ENCODE assay signal across 8 cellular contexts in the genomic region with DNA sequence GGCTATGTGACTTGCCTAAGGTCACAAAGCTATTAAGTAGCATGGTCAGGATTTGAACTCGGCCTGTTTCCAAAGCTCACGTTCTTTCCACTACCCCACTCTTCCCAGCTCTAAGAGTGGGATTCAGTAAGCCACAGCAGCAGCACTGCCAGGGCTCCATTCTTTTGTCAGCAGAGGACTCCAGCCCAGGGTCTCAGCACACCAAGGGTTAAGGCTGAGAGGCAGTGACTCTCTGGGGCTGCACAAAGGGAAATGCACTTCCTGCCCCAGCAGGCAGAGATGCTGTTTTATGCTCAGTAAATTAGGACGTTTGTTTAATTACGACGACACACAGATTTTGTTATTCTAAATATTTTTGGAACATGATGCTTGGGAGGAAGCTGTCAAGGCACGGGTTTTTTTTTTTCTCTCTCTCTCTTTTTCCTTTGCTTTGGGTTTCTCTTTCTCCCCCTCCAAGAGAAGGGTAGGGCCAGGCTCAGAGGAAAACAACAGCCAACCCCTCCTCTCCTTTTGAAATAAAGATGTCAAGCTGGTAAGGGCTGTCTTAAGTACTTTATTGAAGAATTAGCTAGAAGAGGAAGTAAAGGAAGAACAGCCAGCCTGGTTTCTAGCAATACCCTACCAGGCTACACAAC. TPM values are rescaled to one million over a fixed set of nuclear protein-coding genes. Genes with fewer than 3 reads are reported as not detected.
DNase-seq lines count a peak whose midpoint lies in the region; ATAC-seq and TF ChIP-seq lines count a peak whose summit lies in the region.

No MANE protein-coding gene starts in this region.

- no peak for TF ChIP-seq POLR2A in spleen (IDR thresholded peaks at IDR 0.05)

- TF ChIP-seq CTCF in DOHH2 (IDR thresholded peaks at IDR 0.05; ENCODE audit: low read depth, low read length, poor library complexity, severe bottlenecking) (no peak), spleen (IDR thresholded peaks at IDR 0.05 in 8 of 11, conservative IDR thresholded peaks at IDR 0.05 in 3 of 11) (peak in 4 of 11 experiments; percentile 13 to 38 (median 26))

- peaks cover 84% of the 10 kb centered on the region for H3K79me2 ChIP-seq in DOHH2 (ENCODE audit: control insufficient read depth, low read length)

- H3K4me2 ChIP-seq in DOHH2 (ENCODE audit: low read length) = peak overlapping the region; percentile 97

- H3K4me1 ChIP-seq in DOHH2 (ENCODE audit: control insufficient read depth, low read length) (peaks cover 74% of the 10 kb centered on the region), right cardiac atrium (ENCODE audit: control insufficient read depth, insufficient read depth, low read length) (peaks cover 11% of the 10 kb centered on the region), spleen (peaks cover 60 to 83% (median 76%) of the 10 kb centered on the region in 6 donors)

- peaks cover 4% of the 10 kb centered on the region; the same call in 1 of the 2 replicates for H4K20me1 ChIP-seq in DOHH2 (ENCODE audit: control insufficient read depth, insufficient read depth, low read depth, low read length)

- no peak for ATAC-seq in right cardiac atrium
- no peak for ATAC-seq in HG02642 (IDR thresholded peaks at IDR 0.05; ENCODE audit: poor library complexity, unreplicated experiment)

- intact Hi-C loops in right cardiac atrium (cut with DNase I) = loop anchor here (5.0 to 10.0 kb wide), 7 partner anchors 50 to 87 kb away; no protein-coding TSS in a partner anchor
- intact Hi-C loops in spleen (cut with DNase I; ENCODE audit: low total_unique reads) = loop anchor here (5.0 to 10.0 kb wide), 2 partner anchors 50 to 67 kb away; no protein-coding TSS in a partner anchor

- H3K27me3 ChIP-seq in DOHH2 (ENCODE audit: control insufficient read depth, low read length) (no peaks in the 10 kb centered on the region), MG63 (no peaks in the 10 kb centered on the region), right cardiac atrium (ENCODE audit: control insufficient read depth, insufficient read depth) (no peaks in the 10 kb centered on the region), spleen (replicated peaks in 1 of 7) (no peaks in the 10 kb centered on the region)

- 13% methylated on average over 6 of the region's 6 CpGs for WGBS in right cardiac atrium
- WGBS in spleen, 5 donors = 1 to 7% (median 7%) methylated on average over 6 of the region's 6 CpGs

- peaks cover 30% of the 10 kb centered on the region for H3F3A ChIP-seq in DOHH2 (ENCODE audit: control insufficient read depth, insufficient read depth)

- H3K27ac ChIP-seq in DOHH2 (ENCODE audit: low read depth, low read length) = peak overlapping the region; percentile 91
- H3K27ac ChIP-seq in right cardiac atrium (ENCODE audit: low read length) = peak overlapping the region; percentile 91
- H3K27ac ChIP-seq in spleen = peak overlapping the region; percentile 93 to 100 (median 98)

- H3K9me3 ChIP-seq in DOHH2 (ENCODE audit: control insufficient read depth, insufficient read depth, low read length) (no peaks in the 10 kb centered on the region), MG63 (no peaks in the 10 kb centered on the region), right cardiac atrium (ENCODE audit: control insufficient read depth, low read length) (no peaks in the 10 kb centered on the region), spleen (no peaks in the 10 kb centered on the region)

- H3K4me3 ChIP-seq in DOHH2 (ENCODE audit: low read length) (peak overlapping the region; percentile 85), MG63 (peak overlapping the region; percentile 90), right cardiac atrium (ENCODE audit: low read length) (peak overlapping the region; percentile 89), spleen (peak overlapping the region; percentile 73 to 100 (median 92))

- H3K36me3 ChIP-seq in DOHH2 (ENCODE audit: control insufficient read depth, low read length) (peaks cover 50% of the 10 kb centered on the region), MG63 (peaks cover 71% of the 10 kb centered on the region), spleen (peaks cover 0 to 45% (median under 1%) of the 10 kb centered on the region in 6 donors)

- no peaks in the 10 kb centered on the region for H3K9me2 ChIP-seq in DOHH2 (replicated peaks; ENCODE audit: control insufficient read depth, low read length)

- DNase-seq in MG63 = no peak
- peak; percentile 46 for DNase-seq in activated naive CD4-positive, alpha-beta T cell treated with anti-CD3 and anti-CD28 coated beads, Interleukin-2, amount 50 U/mL, for 16 hours
- DNase-seq in right cardiac atrium = no peak
- no peak for DNase-seq in spleen
- DNase-seq in GF-D8 (lab: John Stamatoyannopoulos, UW) = no peak
- DNase-seq in NCI-H2029 (lab: John Stamatoyannopoulos, UW) = no peak

RNA-seq across cellular contexts. Expression of a gene that starts 2.9 kb away (rescaled TPM):
- total RNA-seq in MG63 (2014; rRNA removed; shearing (Covaris generic); ENCODE audit: low replicate concordance) = 323 and 380 TPM in 2 replicates
- 100 to 1,000 TPM; 140 to 224 (median 163) TPM for total RNA-seq in right cardiac atrium
- polyA plus RNA-seq in right cardiac atrium = 92.5 TPM
- total RNA-seq in spleen = 1,000 to 10,000 TPM in 4 of 7 donors, 100 to 1,000 TPM in 3; 575 to 1,376 (median 1,013) TPM
- 100 to 1,000 TPM in 1 of 3 donors, 10 to 100 TPM in 2; 59.8 to 166 (median 71.1) TPM for polyA plus RNA-seq in spleen
